In the genomic region with DNA sequence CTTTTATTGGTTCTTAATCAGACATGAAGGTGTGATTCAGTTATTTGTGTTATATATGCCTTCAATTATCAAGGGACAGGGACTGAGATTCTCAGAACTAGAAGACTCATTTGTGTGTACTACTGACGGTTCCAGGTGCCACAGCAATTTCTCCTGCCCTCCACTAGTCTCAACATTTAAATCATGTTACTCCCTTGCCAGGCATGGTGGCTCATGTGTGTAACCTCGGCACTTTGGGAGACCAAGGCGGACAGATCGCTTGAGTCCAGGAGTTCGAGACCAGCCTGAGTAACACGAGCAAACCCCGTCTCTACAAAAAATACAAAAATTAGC, we compare ENCODE assay signal across 8 cellular contexts. TPM values are rescaled to one million over a fixed set of nuclear protein-coding genes. Genes with fewer than 3 reads are reported as not detected.
DNase-seq lines count a peak whose midpoint lies in the region; ATAC-seq and TF ChIP-seq lines count a peak whose summit lies in the region.
"Had no signal": no experiment of that assay in that cellular context is flagged by ENCODE, and none has a peak within 500 bp of the region (broad histone marks: within the 10 kb centered on the region; RNA-seq: fewer than 3 reads in every experiment).

No MANE protein-coding gene starts in this region.

- peak overlapping the region; percentile 84 to 87 for H3K4me3 ChIP-seq in foreskin fibroblast (ENCODE audit: low read depth in 1 of 2, low read length in 2 of 2)
- H3K4me3 ChIP-seq in skin epidermis, result peak overlapping the region in 6 of 7 experiments; percentile 69 to 91 (median 86)

- WGBS in H9 (ENCODE audit: extremely low coverage, insufficient read length, low lambda C conversion rate), result no CpG with 5 or more reads among the region's 7 CpGs

- no peak overlapping the region for H3K56ac ChIP-seq in H9 (ENCODE audit: insufficient read length, low read depth, low read length)

- H3K4ac ChIP-seq in H9 (ENCODE audit: low read depth, low read length), result no peak overlapping the region

- ATAC-seq in T-cell (replicated peaks in 1 of 4) (no peak), HG03521 (IDR thresholded peaks at IDR 0.05; ENCODE audit: unreplicated experiment) (no peak), GM21723 (IDR thresholded peaks at IDR 0.05; ENCODE audit: unreplicated experiment) (no peak)

- H3K23me2 ChIP-seq in H9 (ENCODE audit: insufficient read length, low read depth, low read length, poor library complexity, severe bottlenecking), result peaks cover 7% of the 10 kb centered on the region

- H3K4me3 Mint-ChIP-seq in H9, result peak overlapping the region; percentile 92 to 94
- peak overlapping the region; percentile 95 to 98 (median 96) for H3K4me3 Mint-ChIP-seq in T-cell

- peak overlapping the region; percentile 35 for H3K9ac ChIP-seq in H9 (ENCODE audit: extremely low read depth, insufficient read length, low read length)

- no peak overlapping the region for H2BK12ac ChIP-seq in H9 (ENCODE audit: insufficient read length, low read depth, low read length)

- H3K27ac Mint-ChIP-seq in H9 (peak overlapping the region in 1 of 3 experiments; percentile 75; a peak in 2 of 7 replicates), T-cell (peak overlapping the region; percentile 72 to 99)

- H3K4me1 Mint-ChIP-seq in H9 (peaks cover 23 to 26% of the 10 kb centered on the region in 2 experiments), T-cell (peaks cover 47 to 54% (median 54%) of the 10 kb centered on the region in 3 donors)

- H3K9me3 ChIP-seq in H9 (ENCODE audit: control insufficient read depth, low read depth, low read length), result no peaks in the 10 kb centered on the region

- no peak overlapping the region for H2AFZ ChIP-seq in H9 (ENCODE audit: low read length)

- H3K79me2 ChIP-seq in H9 (ENCODE audit: insufficient read depth, low read length), result peaks cover 9% of the 10 kb centered on the region; the same call in 1 of the 2 replicates

- no peak overlapping the region for H4K5ac ChIP-seq in H9 (ENCODE audit: insufficient read length, low read depth, low read length)

- H2AK5ac ChIP-seq in H9 (ENCODE audit: insufficient read length, low read length), result no peak overlapping the region

- no peak overlapping the region for H4K8ac ChIP-seq in H9 (replicated peaks; ENCODE audit: insufficient read length, low read depth, low read length)

- no peak for TF ChIP-seq CTCF in H9 (conservative IDR thresholded peaks at IDR 0.05)
- TF ChIP-seq CTCF in foreskin fibroblast (IDR thresholded peaks at IDR 0.05; ENCODE audit: low read depth, low read length), result no peak

- H3K27me3 ChIP-seq in H9 (ENCODE audit: insufficient read depth, low read length), result no peaks in the 10 kb centered on the region

- no peak overlapping the region for H4K91ac ChIP-seq in H9 (ENCODE audit: insufficient read length, low read depth, low read length)

- peaks cover 3% of the 10 kb centered on the region; the same call in 1 of the 2 replicates for H3K4me1 ChIP-seq in H9 (ENCODE audit: insufficient read depth, low read length)

- H3K4me2 ChIP-seq in H9 (ENCODE audit: insufficient read depth, insufficient read length, low read length), result peak overlapping the region; percentile 91

- H3T11ph ChIP-seq in H9 (ENCODE audit: low read length), result no peak overlapping the region

- no peaks in the 10 kb centered on the region; a peak in 1 of 5 replicates for H3K9me3 Mint-ChIP-seq in H9
- H3K9me3 Mint-ChIP-seq in T-cell, result no peaks in the 10 kb centered on the region

- POLR2A ChIA-PET in T-cell (lab: Charles Lee), result interaction anchor here in 1 of 2 donors (1.5 kb wide), 1 partner anchor 119 kb away, joined by 4 read pairs; no protein-coding TSS in a partner anchor

- CTCF ChIA-PET in T-cell (lab: Charles Lee), result interaction anchor here in 1 of 2 donors (2.7 kb wide), 1 partner anchor 123 kb away, joined by 18 read pairs; no protein-coding TSS in a partner anchor

- H3K79me1 ChIP-seq in H9 (ENCODE audit: insufficient read depth, low read depth, low read length, poor library complexity, severe bottlenecking), result peaks cover 4% of the 10 kb centered on the region

- H3K27ac ChIP-seq in H9 (ENCODE audit: insufficient read length, low read depth, low read length), result no peak overlapping the region
- H3K27ac ChIP-seq in skin epidermis, result peak overlapping the region in 16 of 21 experiments; percentile 92 to 99 (median 94)

- no peak for DNase-seq in H9
- DNase-seq in T-cell, result no peak
- DNase-seq in foreskin fibroblast, result no peak
- DNase-seq in HPDE6-E6E7 (ENCODE audit: extremely low spot score), result no peak

- H2BK120ac ChIP-seq in H9 (ENCODE audit: low read depth, low read length, poor library complexity, severe bottlenecking), result no peak overlapping the region

- H3K27me3 Mint-ChIP-seq in H9 (ENCODE audit: low read depth) (no peaks in the 10 kb centered on the region), T-cell (no peaks in the 10 kb centered on the region)

- H3K23ac ChIP-seq in H9 (ENCODE audit: insufficient read length, low read depth, low read length), result no peak overlapping the region

- peaks cover 24 to 35% (median 35%) of the 10 kb centered on the region in 3 experiments for H3K36me3 Mint-ChIP-seq in H9 (ENCODE audit: insufficient read depth in 1 of 3, low read depth in 3 of 3)
- H3K36me3 Mint-ChIP-seq in T-cell, result peaks cover 15% of the 10 kb centered on the region

- H3K14ac ChIP-seq in H9 (ENCODE audit: insufficient read depth, low read length), result no peak overlapping the region

- H2BK20ac ChIP-seq in H9 (ENCODE audit: low read depth, low read length, poor library complexity, severe bottlenecking), result no peak overlapping the region

- H2BK5ac ChIP-seq in H9 (ENCODE audit: insufficient read length, low read length), result no peak overlapping the region

- no peak overlapping the region for H2BK15ac ChIP-seq in H9 (ENCODE audit: low read depth, low read length)

- no peaks in the 10 kb centered on the region for H4K20me1 ChIP-seq in H9 (ENCODE audit: control insufficient read depth, insufficient read depth, insufficient read length)

- H3K18ac ChIP-seq in H9 (ENCODE audit: insufficient read length, low read depth, low read length), result no peak overlapping the region

RNA-seq across cellular contexts. Expression of a gene that starts 1.1 kb away (rescaled TPM):
- total RNA-seq in H9 (2021) (212 and 214 TPM in 2 replicates), T-cell (100 to 1,000 TPM; 113 to 150 (median 137) TPM)

RNA-seq across cellular contexts. Expression of a gene that starts 37.0 kb away (rescaled TPM):
- total RNA-seq in H9 (2021) (0.29 TPM in 1 of 2 replicates, not detected in the other), T-cell (under 1 TPM in 2 of 5 donors, not detected in 3; 0.16 to 0.76 TPM)
- total RNA-seq: esophagus mucosa had no signal

RNA-seq across cellular contexts. Expression of a gene that starts 40.2 kb away (rescaled TPM):
- total RNA-seq in H9 (2021), result not detected in 2 replicates
- total RNA-seq in T-cell, result not detected
- total RNA-seq: esophagus mucosa had no signal
